In genomic region chr5:131848662-131849061, GRCh38 we compare ENCODE assay signal across 1 cellular context.
TF ChIP-seq lines count a peak whose summit lies in the region.

No MANE protein-coding gene starts in this region.

TF ChIP-seq in HEK293, 187 proteins besides CTCF, POLR2A, EP300 and RAD21 (continued from another document):
- TF ChIP-seq SP2 (tag by site-specific recombination; IDR thresholded peaks at IDR 0.05) = no peak
- TF ChIP-seq ZNF623 (tag by site-specific recombination; IDR thresholded peaks at IDR 0.05) = no peak
- peak; percentile 44 for TF ChIP-seq SETDB1 (IDR thresholded peaks at IDR 0.05; ENCODE audit: insufficient read length, low read length)
- TF ChIP-seq ZNF140 (tag by site-specific recombination; IDR thresholded peaks at IDR 0.05) = no peak
